20 cellular contexts compared by ENCODE assay signal in genomic region chr20:44851545-44851944, GRCh38. TPM values are rescaled to one million over a fixed set of nuclear protein-coding genes. Genes with fewer than 3 reads are reported as not detected.
"Had no signal": no experiment of that assay in that cellular context is flagged by ENCODE, and none has a peak within 500 bp of the region (broad histone marks: within the 10 kb centered on the region; RNA-seq: fewer than 3 reads in every experiment).

No MANE protein-coding gene starts in this region.

- H3K4me3 Mint-ChIP-seq: activated naive CD4-positive, alpha-beta T cell treated with anti-CD3 and anti-CD28 coated beads for 36 hours; activated naive CD8-positive, alpha-beta T cell treated with anti-CD3 and anti-CD28 coated beads, Interleukin-2, amount 50 U/mL, for 24 hours; activated T-helper 17 cell treated with anti-CD3 and anti-CD28 coated beads, Interleukin-2, amount 50 U/mL, for 72 hours; dendritic cell treated with granulocyte-macrophage colony-stimulating factor and Interleukin-4, amounts not matched to agents 40 ng/mL and 50 ng/mL, for 4 days; effector memory CD8-positive, alpha-beta T cell; naive thymus-derived CD8-positive, alpha-beta T cell; T-cell had no signal

- DNase-seq: activated CD4-positive, alpha-beta T cell treated with anti-CD3 and anti-CD28 coated beads for 1 hour; activated CD4-positive, alpha-beta T cell treated with anti-CD3 and anti-CD28 coated beads, Interleukin-2, amount 50 U/mL, for 4 hours; activated naive CD4-positive, alpha-beta T cell treated with anti-CD3 and anti-CD28 coated beads for 36 hours; activated naive CD8-positive, alpha-beta T cell treated with anti-CD3 and anti-CD28 coated beads, Interleukin-2, amount 50 U/mL, for 24 hours; aorta; effector memory CD8-positive, alpha-beta T cell; heart left ventricle; islet precursor cell; left lung; mammary epithelial cell; naive thymus-derived CD8-positive, alpha-beta T cell; stimulated activated CD4-positive, alpha-beta T cell treated with anti-CD3 and anti-CD28 coated beads, Interleukin-4, amount 100 ng/mL, for 24 hours; stimulated activated naive CD4-positive, alpha-beta T cell treated with Interleukin-2 at 50 U/mL for 16 hours; T-cell; T-helper 9 cell; trophoblast cell had no signal

- H3K36me3 Mint-ChIP-seq: naive thymus-derived CD8-positive, alpha-beta T cell; T-cell had no signal

- H3K4me1 ChIP-seq: heart left ventricle, left lung, right atrium auricular region had no signal

- ATAC-seq: activated naive CD8-positive, alpha-beta T cell treated with anti-CD3 and anti-CD28 coated beads, Interleukin-2, amount 50 U/mL, for 24 hours; activated T-helper 17 cell treated with anti-CD3 and anti-CD28 coated beads, Interleukin-2, amount 50 U/mL, for 72 hours; effector memory CD8-positive, alpha-beta T cell; heart left ventricle; left lung; naive thymus-derived CD8-positive, alpha-beta T cell; T-cell had no signal

- H3K27ac Mint-ChIP-seq: activated naive CD4-positive, alpha-beta T cell treated with anti-CD3 and anti-CD28 coated beads for 36 hours; activated naive CD8-positive, alpha-beta T cell treated with anti-CD3 and anti-CD28 coated beads, Interleukin-2, amount 50 U/mL, for 24 hours; activated T-helper 17 cell treated with anti-CD3 and anti-CD28 coated beads, Interleukin-2, amount 50 U/mL, for 72 hours; dendritic cell treated with granulocyte-macrophage colony-stimulating factor and Interleukin-4, amounts not matched to agents 40 ng/mL and 50 ng/mL, for 4 days; effector memory CD8-positive, alpha-beta T cell; naive thymus-derived CD8-positive, alpha-beta T cell; T-cell had no signal

- H3K27me3 ChIP-seq: right atrium auricular region had no signal

- H3K4me3 ChIP-seq: heart left ventricle, left lung, right atrium auricular region had no signal

- H3K4me1 Mint-ChIP-seq: activated naive CD8-positive, alpha-beta T cell treated with anti-CD3 and anti-CD28 coated beads, Interleukin-2, amount 50 U/mL, for 24 hours; activated T-helper 17 cell treated with anti-CD3 and anti-CD28 coated beads, Interleukin-2, amount 50 U/mL, for 72 hours had no signal

- H3K27ac ChIP-seq: epithelial cell of prostate, heart left ventricle, left lung, right atrium auricular region had no signal

- H3K9me3 Mint-ChIP-seq: activated naive CD4-positive, alpha-beta T cell treated with anti-CD3 and anti-CD28 coated beads for 36 hours; activated naive CD8-positive, alpha-beta T cell treated with anti-CD3 and anti-CD28 coated beads, Interleukin-2, amount 50 U/mL, for 24 hours; effector memory CD8-positive, alpha-beta T cell; T-cell had no signal

- H3K9me3 ChIP-seq: left lung, right atrium auricular region had no signal

- H3K36me3 ChIP-seq: heart left ventricle, left lung, right atrium auricular region had no signal

RNA-seq across cellular contexts. Expression of gene RIMS4, which starts 41.2 kb away (rescaled TPM):
- total RNA-seq: naive thymus-derived CD8-positive, alpha-beta T cell had no signal
- polyA plus RNA-seq: mammary epithelial cell; naive thymus-derived CD8-positive, alpha-beta T cell had no signal
